8 cellular contexts compared by ENCODE assay signal in the genomic region with DNA sequence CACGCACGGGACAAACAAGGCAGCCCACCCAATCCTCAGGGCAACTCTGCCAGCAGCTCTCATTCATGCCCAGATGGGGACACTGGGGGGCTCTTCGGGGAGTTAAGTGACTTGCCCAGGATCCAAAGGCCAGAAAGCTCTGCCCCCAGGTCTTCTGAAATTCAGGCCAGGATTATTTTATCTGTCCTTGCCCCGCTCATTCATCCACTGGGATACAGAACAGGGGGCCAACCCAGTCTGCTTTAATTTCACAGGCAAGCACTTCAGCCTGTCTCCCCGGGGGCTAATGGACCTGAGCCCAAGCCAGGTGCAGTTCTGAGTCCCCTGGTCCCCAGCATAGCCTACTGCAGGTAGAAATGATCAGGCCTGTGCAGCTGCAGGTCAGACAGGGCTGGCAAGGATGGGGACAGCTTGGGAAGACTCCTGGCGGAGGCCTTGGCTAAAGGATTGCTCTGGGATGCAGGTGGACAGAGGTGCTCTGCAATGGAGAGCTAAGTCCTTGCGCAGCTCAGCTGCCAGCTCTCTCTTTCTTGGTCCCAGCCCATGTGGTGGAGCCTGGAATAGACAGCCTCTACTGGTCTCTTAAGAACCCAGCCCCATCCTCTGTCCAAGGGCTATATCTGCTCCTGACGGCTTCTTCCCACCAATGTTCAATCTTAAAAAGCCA. TPM values are rescaled to one million over a fixed set of nuclear protein-coding genes. Genes with fewer than 3 reads are reported as not detected.
A peak's percentile ranks its signal among the peaks of the same experiment; 100 is the strongest.
DNase-seq lines count a peak whose midpoint lies in the region; ATAC-seq and TF ChIP-seq lines count a peak whose summit lies in the region.

No MANE protein-coding gene starts in this region.

- POLR2A ChIA-PET in Caco-2 (lab: Charles Lee) = interaction anchor here (0.5 to 1.6 kb wide), 4 partner anchors 9 to 106 kb away, joined by 3 to 8 read pairs (median 5); partner anchors contain the start of genes FBXL8 and TRADD

- H3K4me2 ChIP-seq in osteoblast (ENCODE audit: insufficient read depth, low read length) = peak overlapping the region; percentile 74

- no peaks in the 10 kb centered on the region for H3K4me1 Mint-ChIP-seq in Caco-2 (ENCODE audit: low read depth, unreplicated experiment)

- WGBS in body of pancreas, 2 donors = 36 to 38% methylated on average over 6 to 8 of the region's 8 CpGs

- H3K4me3 ChIP-seq in Caco-2 (ENCODE audit: low read depth, low read length) (peak overlapping the region; percentile 75; the same call in 1 of the 2 replicates), NB4 (ENCODE audit: low read depth, low read length) (no peak overlapping the region), coronary artery (peak overlapping the region; percentile 75), osteoblast (ENCODE audit: insufficient read depth, low read length) (peak overlapping the region; percentile 89), body of pancreas (no peak overlapping the region)

- intact Hi-C loops in Caco-2 (cut with micrococcal nuclease; ENCODE audit: unreplicated experiment) (loop anchor here (2.0 kb wide), 2 partner anchors 43 to 197 kb away; partner anchors contain the start of gene PHAF1), body of pancreas (cut with DNase I) (loop anchor here (5.0 kb wide), 2 partner anchors 134 to 174 kb away; no protein-coding TSS in a partner anchor)

- no peak for DNase-seq in Caco-2
- peak; percentile 44 for DNase-seq in NB4 (ENCODE audit: low read depth)
- no peak for DNase-seq in coronary artery (ENCODE audit: low spot score)
- DNase-seq in osteoblast (ENCODE audit: insufficient read length, low spot score, missing footprints) = peak; percentile 92
- no peak for DNase-seq in NOMO-1 treated with DMSO at 0.1 percent for 48 hours (lab: John Stamatoyannopoulos, UW; ENCODE audit: unreplicated experiment)
- DNase-seq in body of pancreas = no peak
- no peak for DNase-seq in NCI-H526 treated with DMSO at 0.1 percent for 48 hours (lab: John Stamatoyannopoulos, UW)
- DNase-seq in RPMI8226 = no peak

- H3K79me2 ChIP-seq in osteoblast (ENCODE audit: insufficient read depth, low read length) = peaks cover 9% of the 10 kb centered on the region

- H3K27ac ChIP-seq in coronary artery = peak overlapping the region; percentile 87 to 91
- H3K27ac ChIP-seq in osteoblast (ENCODE audit: low read depth, low read length) = peak overlapping the region; percentile 78
- peak overlapping the region in 1 of 4 donors; percentile 51 for H3K27ac ChIP-seq in body of pancreas

- CTCF ChIA-PET in Caco-2 (lab: Charles Lee) = interaction anchor here (0.7 to 2.8 kb wide), 8 partner anchors 8 to 191 kb away, joined by 3 to 23 read pairs (median 4); partner anchors contain the start of genes CES3, FBXL8, NOL3 and TRADD

- no peaks in the 10 kb centered on the region for H3K27me3 ChIP-seq in Caco-2 (replicated peaks; ENCODE audit: control insufficient read depth, insufficient read depth, low read length)
- H3K27me3 ChIP-seq in osteoblast (ENCODE audit: insufficient read depth, low read length) = no peaks in the 10 kb centered on the region
- no peaks in the 10 kb centered on the region for H3K27me3 ChIP-seq in body of pancreas

- TF ChIP-seq CTCF in Caco-2 (IDR thresholded peaks at IDR 0.05; ENCODE audit: insufficient read depth in 1 of 2, low read depth in 1 of 2, low read length in 1 of 2, severe bottlenecking in 1 of 2, unreplicated experiment in 1 of 2) (no peak), NB4 (IDR thresholded peaks at IDR 0.05; ENCODE audit: low read depth, low read length) (no peak), coronary artery (IDR thresholded peaks at IDR 0.05) (no peak), osteoblast (IDR thresholded peaks at IDR 0.05; ENCODE audit: extremely low read depth, low read depth, low read length) (no peak), body of pancreas (IDR thresholded peaks at IDR 0.05) (no peak)

- no peak for ATAC-seq in body of pancreas

- no peaks in the 10 kb centered on the region for H3K27me3 Mint-ChIP-seq in Caco-2 (ENCODE audit: insufficient read depth, unreplicated experiment)

- peak overlapping the region; percentile 80 for H2AFZ ChIP-seq in osteoblast (ENCODE audit: low read length)

- peaks cover 29% of the 10 kb centered on the region for H3K36me3 Mint-ChIP-seq in Caco-2 (ENCODE audit: insufficient read depth, unreplicated experiment)

- peaks cover 30% of the 10 kb centered on the region for H4K20me1 ChIP-seq in osteoblast (ENCODE audit: insufficient read depth, low read length)

- H3K4me1 ChIP-seq in Caco-2 (peaks cover 4% of the 10 kb centered on the region), osteoblast (ENCODE audit: insufficient read depth, low read length) (peaks cover 5% of the 10 kb centered on the region), body of pancreas (peaks cover 36% of the 10 kb centered on the region)

- H3K9me3 Mint-ChIP-seq in Caco-2 (ENCODE audit: unreplicated experiment) = no peaks in the 10 kb centered on the region

- H3K9me3 ChIP-seq in Caco-2 = no peaks in the 10 kb centered on the region
- H3K9me3 ChIP-seq in osteoblast (ENCODE audit: low read depth, low read length) = no peaks in the 10 kb centered on the region
- H3K9me3 ChIP-seq in body of pancreas = no peaks in the 10 kb centered on the region

- H3K36me3 ChIP-seq in Caco-2 (ENCODE audit: control insufficient read depth, insufficient read depth, low read length) (peaks cover 2% of the 10 kb centered on the region; the same call in 1 of the 2 replicates), osteoblast (ENCODE audit: insufficient read depth, low read length) (peaks cover 35% of the 10 kb centered on the region), body of pancreas (replicated peaks in 1 of 2; ENCODE audit: insufficient read depth in 1 of 2, low read depth in 2 of 2) (peaks cover 0 to 4% of the 10 kb centered on the region in 2 donors)

- H3K4me3 Mint-ChIP-seq in Caco-2 (ENCODE audit: unreplicated experiment) = peak overlapping the region; percentile 81

- TF ChIP-seq POLR2A in NB4 (IDR thresholded peaks at IDR 0.05; ENCODE audit: extremely low read depth, insufficient read length) = no peak
- TF ChIP-seq POLR2A in body of pancreas (IDR thresholded peaks at IDR 0.05) = no peak

- H3K27ac Mint-ChIP-seq in Caco-2 (ENCODE audit: unreplicated experiment) = peak overlapping the region; percentile 85

- BruUV-seq in Caco-2 (replicated peaks; lab: Mats Ljungman, UMichigan) = no TSS peak

RNA-seq across cellular contexts. Expression of gene B3GNT9, which starts 0.8 kb away (rescaled TPM):
- 11.6 and 11.7 TPM in 2 replicates for total RNA-seq in Caco-2 (2022)
- total RNA-seq in osteoblast = 54.8 and 58.6 TPM in 2 replicates
- total RNA-seq in body of pancreas = 1 to 10 TPM; 8.3 to 9.9 TPM

RNA-seq across cellular contexts. Expression of gene TRADD, which starts 8.1 kb away (rescaled TPM):
- total RNA-seq in Caco-2 (2022) (16.8 and 18.3 TPM in 2 replicates), osteoblast (19.2 and 19.5 TPM in 2 replicates), body of pancreas (10 to 100 TPM; 25.7 to 25.9 TPM)

RNA-seq across cellular contexts. Expression of gene FBXL8, which starts 8.2 kb away (rescaled TPM):
- total RNA-seq in Caco-2 (2022) = 27.6 and 31.5 TPM in 2 replicates
- 12.7 and 15.6 TPM in 2 replicates for total RNA-seq in osteoblast
- total RNA-seq in body of pancreas = 100 to 1,000 TPM in 1 of 2 donors, 10 to 100 TPM in 1; 73.9 to 104 TPM

RNA-seq across cellular contexts. Expression of gene HSF4, which starts 13.0 kb away (rescaled TPM):
- total RNA-seq in Caco-2 (2022) = 39.4 and 52.0 TPM in 2 replicates
- total RNA-seq in osteoblast = 5.8 and 8.5 TPM in 2 replicates
- total RNA-seq in body of pancreas = 100 to 1,000 TPM in 1 of 2 donors, 10 to 100 TPM in 1; 76.8 to 352 TPM

RNA-seq across cellular contexts. Expression of gene NOL3, which starts 18.8 kb away (rescaled TPM):
- 17.4 and 22.4 TPM in 2 replicates for total RNA-seq in Caco-2 (2022)
- 9.1 and 10.9 TPM in 2 replicates for total RNA-seq in osteoblast
- 10 to 100 TPM; 51.1 to 78.8 TPM for total RNA-seq in body of pancreas

Comparison
In these comparisons a context has a peak if more than half of its experiments do, and no peak if none do; other contexts are left out.
1. DNase-seq: peak in NB4 (single experiment) and osteoblast (single experiment); none in Caco-2 (0 of 2), coronary artery (single experiment), NOMO-1 treated with DMSO at 0.1 percent for 48 hours (single experiment), body of pancreas (0 of 4), NCI-H526 treated with DMSO at 0.1 percent for 48 hours (single experiment) and RPMI8226 (single experiment).
2. H3K4me3 ChIP-seq: peak in Caco-2 (single experiment), coronary artery (single experiment) and osteoblast (single experiment); none in NB4 (single experiment) and body of pancreas (0 of 2).